11 cellular contexts compared by ENCODE assay signal in the genomic region with DNA sequence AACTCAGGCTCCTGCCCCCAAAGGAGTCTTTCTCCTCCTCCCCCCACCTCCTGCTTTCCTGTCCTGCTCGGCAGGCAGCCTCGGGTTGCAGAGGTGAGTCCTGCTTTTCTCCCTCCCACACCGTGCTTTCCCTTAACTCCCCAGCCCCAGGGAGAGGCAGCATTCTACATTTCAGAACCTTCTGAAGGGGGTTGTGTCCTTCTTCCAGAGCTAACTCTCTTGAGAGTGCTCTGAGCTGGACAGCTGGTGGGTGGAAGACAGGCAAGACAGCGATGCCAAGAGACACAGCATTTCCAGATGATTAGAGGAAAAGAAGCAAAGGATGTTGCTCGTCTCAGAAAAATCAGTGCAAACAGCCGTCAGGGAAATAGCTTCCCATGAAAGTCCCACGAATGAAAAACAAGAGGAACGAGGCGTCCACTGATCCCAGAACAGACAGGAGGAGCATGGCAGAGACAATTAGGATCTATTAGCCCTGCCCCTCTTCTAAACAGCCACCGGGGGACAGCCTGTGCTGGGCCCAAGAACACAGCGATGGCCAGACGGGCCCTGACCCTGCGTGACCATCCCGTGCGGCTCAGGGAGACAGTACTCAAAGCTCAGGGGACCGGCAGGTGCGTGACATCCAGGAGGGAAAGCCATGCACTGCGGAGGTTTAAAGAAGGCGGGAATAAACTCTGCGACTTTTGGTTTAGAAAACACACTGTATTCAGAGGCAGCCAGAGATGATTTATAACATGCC.
DNase-seq lines count a peak whose midpoint lies in the region; TF ChIP-seq lines count a peak whose summit lies in the region.
"Had no signal": no experiment of that assay in that cellular context is flagged by ENCODE, and none has a peak within 500 bp of the region (broad histone marks: within the 10 kb centered on the region; RNA-seq: fewer than 3 reads in every experiment).

No MANE protein-coding gene starts in this region.

- intact Hi-C loops in activated CD4-positive, alpha-beta T cell treated with anti-CD3 and anti-CD28 coated beads, Interleukin-2, amount 10 ng/mL, durations not matched to agents 24 days and 14 days (cut with micrococcal nuclease): no loop called here

- H3K27ac ChIP-seq in Karpas-422 (ENCODE audit: low read length): no peak overlapping the region
- peak overlapping the region in 1 of 2 donors; percentile 60 for H3K27ac ChIP-seq in coronary artery
- H3K27ac ChIP-seq in mucosa of rectum (ENCODE audit: low read depth in 2 of 2, low read length in 2 of 2): no peak overlapping the region
- no peak overlapping the region for H3K27ac ChIP-seq in suprapubic skin
- H3K27ac ChIP-seq: epithelial cell of prostate, KMS-11 had no signal

- no peaks in the 10 kb centered on the region for H3K36me3 ChIP-seq in Karpas-422 (ENCODE audit: insufficient read depth, low read length)
- H3K36me3 ChIP-seq in mucosa of rectum (ENCODE audit: control insufficient read depth in 2 of 2, insufficient read depth in 2 of 2, low read length in 2 of 2): no peaks in the 10 kb centered on the region
- no peaks in the 10 kb centered on the region for H3K36me3 ChIP-seq in suprapubic skin

- H3K27ac Mint-ChIP-seq in activated CD4-positive, alpha-beta T cell treated with anti-CD3 and anti-CD28 coated beads, Interleukin-2, amount 10 ng/mL, durations not matched to agents 24 days and 14 days: no peak overlapping the region

- H3K27me3 ChIP-seq in Karpas-422 (ENCODE audit: low read length): no peaks in the 10 kb centered on the region
- no peaks in the 10 kb centered on the region for H3K27me3 ChIP-seq in mucosa of rectum (ENCODE audit: control insufficient read depth in 2 of 2, insufficient read depth in 2 of 2, low read length in 2 of 2)
- H3K27me3 ChIP-seq in suprapubic skin: peaks cover 10% of the 10 kb centered on the region

- H3K9me2 ChIP-seq in Karpas-422 (replicated peaks; ENCODE audit: insufficient read depth, low read length): no peaks in the 10 kb centered on the region

- H4K20me1 ChIP-seq in Karpas-422 (ENCODE audit: insufficient read depth, low read depth, low read length): no peaks in the 10 kb centered on the region

- TF ChIP-seq CTCF in coronary artery (IDR thresholded peaks at IDR 0.05): no peak
- no peak for TF ChIP-seq CTCF in suprapubic skin (IDR thresholded peaks at IDR 0.05)

- WGBS in suprapubic skin: 58% methylated on average over 20 of the region's 20 CpGs

- H3K4me2 ChIP-seq in Karpas-422 (ENCODE audit: low read depth, low read length, poor library complexity, severe bottlenecking): peak overlapping the region; percentile 58
- H3K4me2 ChIP-seq: KMS-11 had no signal

- peaks cover 9% of the 10 kb centered on the region for H3K27me3 Mint-ChIP-seq in activated CD4-positive, alpha-beta T cell treated with anti-CD3 and anti-CD28 coated beads, Interleukin-2, amount 10 ng/mL, durations not matched to agents 24 days and 14 days

- no peaks in the 10 kb centered on the region for H3K9me3 ChIP-seq in Karpas-422 (ENCODE audit: low read length)
- no peaks in the 10 kb centered on the region for H3K9me3 ChIP-seq in mucosa of rectum (ENCODE audit: control insufficient read depth in 2 of 2, low read length in 2 of 2)
- H3K9me3 ChIP-seq in suprapubic skin: no peaks in the 10 kb centered on the region

- H3K36me3 Mint-ChIP-seq in activated CD4-positive, alpha-beta T cell treated with anti-CD3 and anti-CD28 coated beads, Interleukin-2, amount 10 ng/mL, durations not matched to agents 24 days and 14 days (ENCODE audit: low read depth): no peaks in the 10 kb centered on the region
- H3K36me3 Mint-ChIP-seq: activated naive CD4-positive, alpha-beta T cell treated with anti-CD3 and anti-CD28 coated beads, Interleukin-2, amount 50 U/mL, for 72 hours had no signal

- no peaks in the 10 kb centered on the region for H3K79me2 ChIP-seq in Karpas-422 (ENCODE audit: low read length)

- peak overlapping the region; percentile 92 for H2AFZ ChIP-seq in Karpas-422 (ENCODE audit: low read length)

- H3K9ac ChIP-seq in Karpas-422 (ENCODE audit: low read length): peak overlapping the region; percentile 74
- no peak overlapping the region for H3K9ac ChIP-seq in mucosa of rectum (ENCODE audit: low read depth in 1 of 2, low read length in 2 of 2)
- H3K9ac ChIP-seq: KMS-11 had no signal

- no peak overlapping the region for H3K4me3 Mint-ChIP-seq in activated CD4-positive, alpha-beta T cell treated with anti-CD3 and anti-CD28 coated beads, Interleukin-2, amount 10 ng/mL, durations not matched to agents 24 days and 14 days

- H3K4me1 ChIP-seq in Karpas-422 (ENCODE audit: low read length) (peaks cover 19% of the 10 kb centered on the region), mucosa of rectum (ENCODE audit: control insufficient read depth in 2 of 2, insufficient read depth in 2 of 2, low read length in 2 of 2) (no peaks in the 10 kb centered on the region), suprapubic skin (no peaks in the 10 kb centered on the region)

- DNase-seq in Karpas-422 (no peak), coronary artery (ENCODE audit: low spot score) (no peak), suprapubic skin (ENCODE audit: low spot score in 2 of 2) (no peak), HUDEP-2 (lab: John Stamatoyannopoulos, UW; ENCODE audit: unreplicated experiment in 76 of 76) (no peak), NCI-H2227 treated with DMSO at 0.1 percent for 48 hours (lab: John Stamatoyannopoulos, UW) (no peak), NCI-H2029 treated with DMSO at 0.1 percent for 48 hours (lab: John Stamatoyannopoulos, UW) (no peak)
- DNase-seq in activated CD4-positive, alpha-beta T cell treated with anti-CD3 and anti-CD28 coated beads, Interleukin-2, amount 10 ng/mL, durations not matched to agents 24 days and 14 days: no peak

- H3K9me3 Mint-ChIP-seq in activated CD4-positive, alpha-beta T cell treated with anti-CD3 and anti-CD28 coated beads, Interleukin-2, amount 10 ng/mL, durations not matched to agents 24 days and 14 days: no peaks in the 10 kb centered on the region
- H3K9me3 Mint-ChIP-seq: activated naive CD4-positive, alpha-beta T cell treated with anti-CD3 and anti-CD28 coated beads, Interleukin-2, amount 50 U/mL, for 72 hours had no signal

- H3K4me3 ChIP-seq in Karpas-422 (ENCODE audit: low read length) (peak overlapping the region; percentile 67), coronary artery (peak overlapping the region; percentile 44), mucosa of rectum (ENCODE audit: low read length in 2 of 2) (peak overlapping the region; percentile 23 to 53), suprapubic skin (peak overlapping the region; percentile 22)

- no peak for TF ChIP-seq EP300 in suprapubic skin (IDR thresholded peaks at IDR 0.05)

- no peak for TF ChIP-seq POLR2A in suprapubic skin (IDR thresholded peaks at IDR 0.05)

- H3K4me1 Mint-ChIP-seq in activated CD4-positive, alpha-beta T cell treated with anti-CD3 and anti-CD28 coated beads, Interleukin-2, amount 10 ng/mL, durations not matched to agents 24 days and 14 days: peaks cover 2% of the 10 kb centered on the region
